In the genomic region with DNA sequence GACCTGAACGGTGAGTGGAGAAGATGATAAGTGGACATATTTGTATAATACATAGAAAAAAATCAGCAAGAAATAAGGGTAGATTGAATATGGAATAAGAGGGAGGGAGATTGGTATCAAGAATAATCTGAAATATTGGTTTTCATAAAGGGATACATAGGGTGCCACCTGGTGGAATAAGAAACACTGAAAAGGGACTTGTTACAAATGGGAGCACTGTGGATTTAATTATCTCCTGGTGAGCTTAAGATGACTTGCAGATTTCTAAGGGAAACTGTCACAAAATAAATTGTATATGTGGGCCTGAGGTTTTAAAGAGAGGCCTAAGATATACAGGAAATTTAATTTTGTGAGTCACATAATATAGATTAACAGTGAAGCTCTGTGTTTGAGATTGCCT, we compare ENCODE assay signal across 13 cellular contexts.
DNase-seq lines count a peak whose midpoint lies in the region; ATAC-seq and TF ChIP-seq lines count a peak whose summit lies in the region.
"Had no signal": no experiment of that assay in that cellular context is flagged by ENCODE, and none has a peak within 500 bp of the region (broad histone marks: within the 10 kb centered on the region; RNA-seq: fewer than 3 reads in every experiment).

No MANE protein-coding gene starts in this region.

- no peak overlapping the region for H3K4me3 ChIP-seq in astrocyte of the spinal cord (ENCODE audit: low read depth, low read length)
- H3K4me3 ChIP-seq: ovary, transverse colon had no signal

- peak overlapping the region; percentile 23 for H3K9ac ChIP-seq in H9 (ENCODE audit: extremely low read depth, insufficient read length, low read length)

- no CpG with 5 or more reads among the region's 1 CpG for WGBS in H9 (ENCODE audit: extremely low coverage, insufficient read length, low lambda C conversion rate)

- no peaks in the 10 kb centered on the region for H3K36me3 Mint-ChIP-seq in H9 (ENCODE audit: insufficient read depth in 1 of 3, low read depth in 3 of 3)
- no peaks in the 10 kb centered on the region for H3K36me3 Mint-ChIP-seq in osteocyte (ENCODE audit: unreplicated experiment)
- H3K36me3 Mint-ChIP-seq in activated T-cell treated with anti-CD3 and anti-CD28 coated beads, Interleukin-2, amount 50 U/mL, for 4 hours (ENCODE audit: insufficient read depth) = no peaks in the 10 kb centered on the region

- H2BK12ac ChIP-seq in H9 (ENCODE audit: insufficient read length, low read depth, low read length) = no peak overlapping the region

- no peak overlapping the region for H3K56ac ChIP-seq in H9 (ENCODE audit: insufficient read length, low read depth, low read length)

- H3K9me3 ChIP-seq in H9 (ENCODE audit: control insufficient read depth, low read depth, low read length) = no peaks in the 10 kb centered on the region
- H3K9me3 ChIP-seq: ovary, transverse colon had no signal

- no peaks in the 10 kb centered on the region for H4K20me1 ChIP-seq in H9 (ENCODE audit: control insufficient read depth, insufficient read depth, insufficient read length)

- no peak overlapping the region for H3T11ph ChIP-seq in H9 (ENCODE audit: low read length)

- no peak overlapping the region for H3K23ac ChIP-seq in H9 (ENCODE audit: insufficient read length, low read depth, low read length)

- no peak overlapping the region for H3K18ac ChIP-seq in H9 (ENCODE audit: insufficient read length, low read depth, low read length)

- ATAC-seq in activated T-cell treated with anti-CD3 and anti-CD28 coated beads, Interleukin-2, amount 50 U/mL, for 4 hours = no peak
- no peak for ATAC-seq in HG03457 (IDR thresholded peaks at IDR 0.05; ENCODE audit: unreplicated experiment)
- no peak for ATAC-seq in HG02623 (IDR thresholded peaks at IDR 0.05; ENCODE audit: unreplicated experiment)

- no peak overlapping the region for H2AK5ac ChIP-seq in H9 (ENCODE audit: insufficient read length, low read length)

- no peak overlapping the region for H3K4me2 ChIP-seq in H9 (ENCODE audit: insufficient read depth, insufficient read length, low read length)

- no peak overlapping the region for H4K91ac ChIP-seq in H9 (ENCODE audit: insufficient read length, low read depth, low read length)

- in situ Hi-C loops in astrocyte of the spinal cord (cut with HindIII; ENCODE audit: low sequenced_read_pairs) = no loop called here

- H3K79me2 ChIP-seq in H9 (ENCODE audit: insufficient read depth, low read length) = no peaks in the 10 kb centered on the region

- DNase-seq in H9 (no peak), NCI-H2171 (lab: John Stamatoyannopoulos, UW) (peak; percentile 54), astrocyte of the spinal cord (ENCODE audit: low read depth, low spot score) (peak; percentile 73), osteocyte (ENCODE audit: extremely low spot score, unreplicated experiment) (no peak), NCI-H226 (no peak)
- no peak for DNase-seq in activated T-cell treated with anti-CD3 and anti-CD28 coated beads, Interleukin-2, amount 50 U/mL, for 4 hours
- DNase-seq: activated naive CD4-positive, alpha-beta T cell treated with Interleukin-2 at 50 U/mL for 16 hours; NCI-H2227 treated with DMSO at 0.1 percent for 48 hours; ovary; Right ventricle myocardium superior; transverse colon had no signal

- H3K27ac Mint-ChIP-seq in H9 (peak overlapping the region in 2 of 3 experiments; percentile 2 to 35; a peak in 2 of 7 replicates), osteocyte (ENCODE audit: unreplicated experiment) (no peak overlapping the region)

- no peak overlapping the region for H3K4me3 Mint-ChIP-seq in H9
- no peak overlapping the region for H3K4me3 Mint-ChIP-seq in osteocyte (ENCODE audit: unreplicated experiment)
- H3K4me3 Mint-ChIP-seq in activated T-cell treated with anti-CD3 and anti-CD28 coated beads, Interleukin-2, amount 50 U/mL, for 4 hours = no peak overlapping the region

- peak; percentile 38; the same call in 2 of the 3 replicates for TF ChIP-seq CTCF in H9 (conservative IDR thresholded peaks at IDR 0.05)
- TF ChIP-seq CTCF in astrocyte of the spinal cord (IDR thresholded peaks at IDR 0.05; ENCODE audit: low read depth, low read length) = peak; percentile 48
- TF ChIP-seq CTCF in osteocyte (IDR thresholded peaks at IDR 0.05) = peak; percentile 53

- no peak overlapping the region for H2BK15ac ChIP-seq in H9 (ENCODE audit: low read depth, low read length)

- no peak overlapping the region for H2BK120ac ChIP-seq in H9 (ENCODE audit: low read depth, low read length, poor library complexity, severe bottlenecking)

- no peak overlapping the region for H4K5ac ChIP-seq in H9 (ENCODE audit: insufficient read length, low read depth, low read length)

- no peak overlapping the region for H3K14ac ChIP-seq in H9 (ENCODE audit: insufficient read depth, low read length)

- H4K8ac ChIP-seq in H9 (replicated peaks; ENCODE audit: insufficient read length, low read depth, low read length) = no peak overlapping the region

- no peaks in the 10 kb centered on the region for H3K27me3 ChIP-seq in H9 (ENCODE audit: insufficient read depth, low read length)
- H3K27me3 ChIP-seq: ovary, transverse colon had no signal

- no peak overlapping the region for H3K27ac ChIP-seq in H9 (ENCODE audit: insufficient read length, low read depth, low read length)
- H3K27ac ChIP-seq: ovary, transverse colon had no signal

- H3K4me1 ChIP-seq in H9 (ENCODE audit: insufficient read depth, low read length) = no peaks in the 10 kb centered on the region
- H3K4me1 ChIP-seq: transverse colon had no signal

- no peaks in the 10 kb centered on the region for H3K27me3 Mint-ChIP-seq in H9 (ENCODE audit: low read depth)
- no peaks in the 10 kb centered on the region for H3K27me3 Mint-ChIP-seq in osteocyte (ENCODE audit: unreplicated experiment)
- no peaks in the 10 kb centered on the region for H3K27me3 Mint-ChIP-seq in activated T-cell treated with anti-CD3 and anti-CD28 coated beads, Interleukin-2, amount 50 U/mL, for 4 hours (ENCODE audit: low read depth)

- H2AFZ ChIP-seq in H9 (ENCODE audit: low read length) = no peak overlapping the region

- H2BK5ac ChIP-seq in H9 (ENCODE audit: insufficient read length, low read length) = no peak overlapping the region

- no peaks in the 10 kb centered on the region for H3K9me3 Mint-ChIP-seq in H9
- H3K9me3 Mint-ChIP-seq in osteocyte (ENCODE audit: unreplicated experiment) = no peaks in the 10 kb centered on the region
- H3K9me3 Mint-ChIP-seq in activated T-cell treated with anti-CD3 and anti-CD28 coated beads, Interleukin-2, amount 50 U/mL, for 4 hours = no peaks in the 10 kb centered on the region

- no peak overlapping the region for H3K4ac ChIP-seq in H9 (ENCODE audit: low read depth, low read length)

- H2BK20ac ChIP-seq in H9 (ENCODE audit: low read depth, low read length, poor library complexity, severe bottlenecking) = no peak overlapping the region

- H3K23me2 ChIP-seq in H9 (ENCODE audit: insufficient read length, low read depth, low read length, poor library complexity, severe bottlenecking) = no peaks in the 10 kb centered on the region

- H3K4me1 Mint-ChIP-seq in H9 (peaks cover 4 to 6% of the 10 kb centered on the region in 2 experiments; a peak in 2 of 4 replicates), osteocyte (ENCODE audit: unreplicated experiment) (no peaks in the 10 kb centered on the region)
- H3K4me1 Mint-ChIP-seq in activated T-cell treated with anti-CD3 and anti-CD28 coated beads, Interleukin-2, amount 50 U/mL, for 4 hours (ENCODE audit: low read depth) = no peaks in the 10 kb centered on the region

- no peaks in the 10 kb centered on the region for H3K79me1 ChIP-seq in H9 (ENCODE audit: insufficient read depth, low read depth, low read length, poor library complexity, severe bottlenecking)

Comparison
In these comparisons a context has a peak if more than half of its experiments do, and no peak if none do; other contexts are left out.
1. DNase-seq: peak in NCI-H2171 (single experiment) and astrocyte of the spinal cord (single experiment); none in H9 (single experiment), osteocyte (single experiment), activated T-cell treated with anti-CD3 and anti-CD28 coated beads, Interleukin-2, amount 50 U/mL, for 4 hours (single experiment) and NCI-H226 (single experiment).
2. Peak in every context shown above with its lines, with median percentiles within 50 percentile points of each other: CTCF ChIP-seq.